ENCODE assay signal across 25 cellular contexts in the genomic region with DNA sequence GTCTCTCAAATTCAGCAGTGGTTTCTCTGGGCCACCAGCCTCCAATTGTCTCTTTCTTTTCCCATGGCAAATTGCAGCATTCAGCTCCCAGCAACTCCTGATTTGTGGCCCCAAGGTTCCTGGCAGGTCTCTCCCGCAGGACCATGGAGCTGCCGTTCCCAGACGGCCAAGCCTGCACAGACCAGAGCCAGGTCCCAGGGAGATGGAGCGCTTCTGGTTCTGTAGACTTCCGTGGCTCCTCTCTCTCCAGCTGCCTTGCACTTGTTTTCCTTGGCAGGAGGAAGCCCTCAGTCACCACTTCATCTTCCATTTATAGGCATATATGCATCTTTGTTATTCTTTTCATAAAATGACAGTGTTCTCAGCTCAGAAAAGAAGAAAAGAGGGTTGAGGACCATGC. TPM values are rescaled to one million over a fixed set of nuclear protein-coding genes. Genes with fewer than 3 reads are reported as not detected.
DNase-seq lines count a peak whose midpoint lies in the region; ATAC-seq and TF ChIP-seq lines count a peak whose summit lies in the region.
"Had no signal": no experiment of that assay in that cellular context is flagged by ENCODE, and none has a peak within 500 bp of the region (broad histone marks: within the 10 kb centered on the region; RNA-seq: fewer than 3 reads in every experiment).

No MANE protein-coding gene starts in this region.

- H3K27me3 Mint-ChIP-seq in CD8-positive, alpha-beta T cell (ENCODE audit: low read depth), result peaks cover 3% of the 10 kb centered on the region

- H3K4me3 Mint-ChIP-seq in CD8-positive, alpha-beta T cell, result no peak overlapping the region
- H3K4me3 Mint-ChIP-seq: activated CD8-positive, alpha-beta memory T cell treated with anti-CD3 and anti-CD28 coated beads, Interleukin-2, amount 10 ng/mL, durations not matched to agents 7 days and 5 days; HFFc6; mesothelial cell of epicardium; neural crest cell had no signal

- intact Hi-C loops in Right ventricle myocardium superior (cut with DNase I), result no loop called here
- intact Hi-C loops in CD8-positive, alpha-beta T cell (cut with DNase I, micrococcal nuclease), result no loop called here

- H3K4me2 ChIP-seq in mesenchymal stem cell (ENCODE audit: low read length, poor library complexity, severe bottlenecking), result no peak overlapping the region
- H3K4me2 ChIP-seq: A549 had no signal

- H2BK5ac ChIP-seq in mesenchymal stem cell (ENCODE audit: low read depth, low read length, poor library complexity, severe bottlenecking), result no peak overlapping the region

- H3K36me3 Mint-ChIP-seq in CD8-positive, alpha-beta T cell, result no peaks in the 10 kb centered on the region
- H3K36me3 Mint-ChIP-seq: activated CD8-positive, alpha-beta memory T cell treated with anti-CD3 and anti-CD28 coated beads, Interleukin-2, amount 10 ng/mL, durations not matched to agents 7 days and 5 days; activated naive CD4-positive, alpha-beta T cell treated with anti-CD3 and anti-CD28 coated beads, Interleukin-2, amount 50 U/mL, for 72 hours; mesothelial cell of epicardium had no signal

- no peaks in the 10 kb centered on the region for H3K9me3 Mint-ChIP-seq in CD8-positive, alpha-beta T cell
- H3K9me3 Mint-ChIP-seq: HFFc6, mesothelial cell of epicardium had no signal

- peak; percentile 45 for DNase-seq in Right ventricle myocardium superior
- DNase-seq in right atrium auricular region (ENCODE audit: low spot score), result no peak
- peak; percentile 3 for DNase-seq in fibroblast of pulmonary artery (ENCODE audit: low read depth)
- no peak for DNase-seq in mesenchymal stem cell
- no peak for DNase-seq in stimulated activated CD4-positive, alpha-beta T cell treated with anti-CD3 and anti-CD28 coated beads, Interleukin-1b, Interleukin-23, amount 100 ng/mL, for 48 hours
- DNase-seq in CD8-positive, alpha-beta T cell, result no peak
- DNase-seq in activated CD8-positive, alpha-beta memory T cell treated with anti-CD3 and anti-CD28 coated beads for 24 hours, result no peak
- no peak for DNase-seq in SK-N-DZ (ENCODE audit: low spot score)
- DNase-seq: activated CD4-positive, alpha-beta T cell treated with anti-CD3 and anti-CD28 coated beads for 4 hours; activated CD8-positive, alpha-beta memory T cell treated with anti-CD3 and anti-CD28 coated beads, Interleukin-2, amount 10 ng/mL, durations not matched to agents 7 days and 5 days; DMS 273 treated with DMSO at 0.1 percent for 48 hours; gastrocnemius medialis; GDM1; HFFc6; Kasumi-1; kidney glomerular epithelial cell; NCI-H524 treated with DMSO at 0.1 percent for 48 hours had no signal

- H3K4me1 Mint-ChIP-seq in CD8-positive, alpha-beta T cell (ENCODE audit: low read depth), result no peaks in the 10 kb centered on the region
- H3K4me1 Mint-ChIP-seq: activated CD8-positive, alpha-beta memory T cell treated with anti-CD3 and anti-CD28 coated beads, Interleukin-2, amount 10 ng/mL, durations not matched to agents 7 days and 5 days had no signal

- H2AK5ac ChIP-seq in mesenchymal stem cell (ENCODE audit: low read length, severe bottlenecking), result no peak overlapping the region

- no peak overlapping the region for H2AFZ ChIP-seq in mesenchymal stem cell (ENCODE audit: low read depth, low read length)

- H3K27ac ChIP-seq in right atrium auricular region (peak overlapping the region in 1 of 2 donors; percentile 17), mesenchymal stem cell (ENCODE audit: low read length, poor library complexity, severe bottlenecking) (no peak overlapping the region)
- no peak overlapping the region for H3K27ac ChIP-seq in CD8-positive, alpha-beta T cell (ENCODE audit: low read depth, low read length)
- H3K27ac ChIP-seq: A549, breast epithelium, C4-2B had no signal

- H3K9ac ChIP-seq in mesenchymal stem cell (ENCODE audit: low read length), result no peak overlapping the region

- H3K27ac Mint-ChIP-seq in CD8-positive, alpha-beta T cell, result no peak overlapping the region
- H3K27ac Mint-ChIP-seq: activated CD8-positive, alpha-beta memory T cell treated with anti-CD3 and anti-CD28 coated beads, Interleukin-2, amount 10 ng/mL, durations not matched to agents 7 days and 5 days; HFFc6; mesothelial cell of epicardium had no signal

- H3K23ac ChIP-seq in mesenchymal stem cell (ENCODE audit: low read length in 2 of 2), result no peak overlapping the region

- H3K9me3 ChIP-seq in right atrium auricular region (no peaks in the 10 kb centered on the region), mesenchymal stem cell (ENCODE audit: control insufficient read depth, low read length) (no peaks in the 10 kb centered on the region)
- no peaks in the 10 kb centered on the region for H3K9me3 ChIP-seq in CD8-positive, alpha-beta T cell (ENCODE audit: low read length)
- H3K9me3 ChIP-seq: A549, breast epithelium, gastrocnemius medialis had no signal

- WGBS in mesenchymal stem cell, result 79% methylated on average over 5 of the region's 5 CpGs

- H3K27me3 ChIP-seq in right atrium auricular region (no peaks in the 10 kb centered on the region), mesenchymal stem cell (ENCODE audit: control insufficient read depth in 1 of 2, insufficient read depth in 1 of 2, low read length in 2 of 2) (peaks cover 5 to 29% of the 10 kb centered on the region in 2 experiments)
- no peaks in the 10 kb centered on the region for H3K27me3 ChIP-seq in CD8-positive, alpha-beta T cell (ENCODE audit: insufficient read depth, low read length)
- H3K27me3 ChIP-seq: breast epithelium, dorsolateral prefrontal cortex, gastrocnemius medialis had no signal

- peak overlapping the region; percentile 85 for H2BK15ac ChIP-seq in mesenchymal stem cell (ENCODE audit: low read depth, poor library complexity, severe bottlenecking)

- no peak overlapping the region for H4K91ac ChIP-seq in mesenchymal stem cell (ENCODE audit: low read length)

- POLR2A ChIA-PET in CD8-positive, alpha-beta T cell (lab: Charles Lee), result no interaction called here

- no peaks in the 10 kb centered on the region for H3K36me3 ChIP-seq in right atrium auricular region
- no peaks in the 10 kb centered on the region for H3K36me3 ChIP-seq in mesenchymal stem cell (ENCODE audit: control insufficient read depth in 1 of 2, insufficient read depth in 2 of 2, low read depth in 1 of 2, low read length in 2 of 2)
- no peaks in the 10 kb centered on the region for H3K36me3 ChIP-seq in CD8-positive, alpha-beta T cell (ENCODE audit: insufficient read depth, low read length)
- H3K36me3 ChIP-seq: breast epithelium, gastrocnemius medialis had no signal

- H4K8ac ChIP-seq in mesenchymal stem cell (ENCODE audit: low read length), result no peak overlapping the region

- CTCF ChIA-PET in CD8-positive, alpha-beta T cell (lab: Charles Lee), result no interaction called here

- ATAC-seq in Right ventricle myocardium superior (ENCODE audit: poor library complexity), result peak; percentile 44
- ATAC-seq in CD8-positive, alpha-beta T cell, result no peak
- ATAC-seq: A549; activated CD8-positive, alpha-beta memory T cell treated with anti-CD3 and anti-CD28 coated beads, Interleukin-2, amount 10 ng/mL, durations not matched to agents 7 days and 5 days; activated naive CD4-positive, alpha-beta T cell treated with anti-CD3 and anti-CD28 coated beads, Interleukin-2, amount 50 U/mL, for 72 hours; gastrocnemius medialis had no signal

- H3K4ac ChIP-seq in mesenchymal stem cell (ENCODE audit: low read depth in 1 of 2, low read length in 2 of 2), result no peak overlapping the region

- no peak overlapping the region for H2BK12ac ChIP-seq in mesenchymal stem cell (ENCODE audit: low read length in 2 of 2)

- H3K4me1 ChIP-seq in right atrium auricular region (no peaks in the 10 kb centered on the region), mesenchymal stem cell (ENCODE audit: control insufficient read depth, insufficient read depth, low read depth, low read length) (peaks cover 3% of the 10 kb centered on the region)
- no peaks in the 10 kb centered on the region for H3K4me1 ChIP-seq in CD8-positive, alpha-beta T cell (ENCODE audit: insufficient read depth, low read length)
- H3K4me1 ChIP-seq: A549, breast epithelium had no signal

- no peak overlapping the region for H3K4me3 ChIP-seq in right atrium auricular region
- H3K4me3 ChIP-seq in fibroblast of pulmonary artery (replicated peaks; ENCODE audit: low read depth, low read length), result no peak overlapping the region
- H3K4me3 ChIP-seq in mesenchymal stem cell (ENCODE audit: insufficient read depth in 1 of 2, low read depth in 1 of 2, low read length in 2 of 2), result no peak overlapping the region
- no peak overlapping the region for H3K4me3 ChIP-seq in CD8-positive, alpha-beta T cell (ENCODE audit: low read depth, low read length)
- H3K4me3 ChIP-seq: A549, breast epithelium, dorsolateral prefrontal cortex, gastrocnemius medialis had no signal

- no peaks in the 10 kb centered on the region for H3K79me1 ChIP-seq in mesenchymal stem cell (replicated peaks; ENCODE audit: low read length, poor library complexity, severe bottlenecking)

- no peak for TF ChIP-seq CTCF in right atrium auricular region (IDR thresholded peaks at IDR 0.05)
- no peak for TF ChIP-seq CTCF in fibroblast of pulmonary artery (IDR thresholded peaks at IDR 0.05; ENCODE audit: low read length, missing control alignments)
- TF ChIP-seq CTCF in CD8-positive, alpha-beta T cell (IDR thresholded peaks at IDR 0.05), result no peak

- no peak overlapping the region for H3K14ac ChIP-seq in mesenchymal stem cell (ENCODE audit: low read length in 2 of 2)

- no peak overlapping the region for H3K18ac ChIP-seq in mesenchymal stem cell (ENCODE audit: low read depth in 1 of 2, low read length in 2 of 2)

- no peak overlapping the region for H2BK120ac ChIP-seq in mesenchymal stem cell (ENCODE audit: low read depth, low read length)

RNA-seq across cellular contexts. Expression of a gene that starts 21.7 kb away (rescaled TPM):
- not detected for total RNA-seq in Right ventricle myocardium superior
- total RNA-seq in right atrium auricular region, result not detected
- polyA plus RNA-seq in mesenchymal stem cell (2013, experiment 1 of 2), result not detected
- not detected for polyA plus RNA-seq in mesenchymal stem cell (2013, experiment 2 of 2)
- not detected for total RNA-seq in CD8-positive, alpha-beta T cell
- not detected in 2 replicates for polyA plus RNA-seq in SK-N-DZ (2014; cell fraction: cytosol; rRNA removed)
- polyA plus RNA-seq in SK-N-DZ (2014; cell fraction: nucleus; rRNA removed), result not detected in 2 replicates
- total RNA-seq: activated CD8-positive, alpha-beta memory T cell treated with anti-CD3 and anti-CD28 coated beads, Interleukin-2, amount 10 ng/mL, durations not matched to agents 7 days and 5 days; activated naive CD4-positive, alpha-beta T cell treated with anti-CD3 and anti-CD28 coated beads, Interleukin-2, amount 50 U/mL, for 72 hours; breast epithelium; dorsolateral prefrontal cortex; gastrocnemius medialis; HFFc6; mesothelial cell of epicardium; neural crest cell; pulmonary artery endothelial cell had no signal
- polyA plus RNA-seq: A549 had no signal

Comparison
In these comparisons a context has a peak if more than half of its experiments do, and no peak if none do; other contexts are left out.
1. DNase-seq: peak in Right ventricle myocardium superior (single experiment) and fibroblast of pulmonary artery (single experiment); none in right atrium auricular region (single experiment), mesenchymal stem cell (single experiment), stimulated activated CD4-positive, alpha-beta T cell treated with anti-CD3 and anti-CD28 coated beads, Interleukin-1b, Interleukin-23, amount 100 ng/mL, for 48 hours (single experiment), CD8-positive, alpha-beta T cell (0 of 7), activated CD8-positive, alpha-beta memory T cell treated with anti-CD3 and anti-CD28 coated beads for 24 hours (single experiment) and SK-N-DZ (single experiment).